1 cellular context compared by ENCODE assay signal in genomic region chr6:149854532-149854931, GRCh38.
A peak's percentile ranks its signal among the peaks of the same experiment; 100 is the strongest.
TF ChIP-seq lines count a peak whose summit lies in the region.

No MANE protein-coding gene starts in this region.

TF ChIP-seq in GM12878, 131 proteins besides CTCF, POLR2A, EP300 and RAD21:
- TF ChIP-seq SPI1 (IDR thresholded peaks at IDR 0.05; ENCODE audit: borderline replicate concordance, insufficient read depth, low read depth, low read length) (peak; percentile 24; the same call in 1 of the 2 replicates), SUPT20H (IDR thresholded peaks at IDR 0.05; ENCODE audit: borderline replicate concordance, control insufficient read depth, low read depth, low read length) (no peak), BCLAF1 (IDR thresholded peaks at IDR 0.05) (no peak), ZNF622 (IDR thresholded peaks at IDR 0.05) (no peak)
